In the genomic region with DNA sequence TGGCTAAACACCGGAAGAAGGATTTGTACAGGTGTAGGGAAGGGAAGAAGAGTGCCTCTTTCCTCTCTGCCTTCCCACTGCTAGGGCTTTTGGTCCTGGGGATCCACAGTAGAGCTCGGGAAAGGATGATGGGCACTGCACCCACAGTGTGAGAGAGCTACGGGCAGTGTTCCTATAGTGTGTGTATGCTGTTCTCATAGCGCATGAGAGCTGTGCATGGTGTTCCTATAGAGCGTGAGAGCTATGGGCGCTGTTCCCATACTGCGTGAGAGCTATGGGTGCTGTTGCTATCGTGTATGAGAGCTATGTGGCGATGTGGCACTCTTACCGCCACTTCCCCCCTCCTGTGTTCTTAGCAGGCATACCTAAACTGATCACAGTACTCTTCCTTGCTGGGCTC, we compare ENCODE assay signal across 21 cellular contexts.
DNase-seq lines count a peak whose midpoint lies in the region; ATAC-seq, FAIRE-seq and TF ChIP-seq lines count a peak whose summit lies in the region.
"Had no signal": no experiment of that assay in that cellular context is flagged by ENCODE, and none has a peak within 500 bp of the region (broad histone marks: within the 10 kb centered on the region; RNA-seq: fewer than 3 reads in every experiment).

No MANE protein-coding gene starts in this region.

- no peak overlapping the region for H3K4ac ChIP-seq in trophoblast cell (ENCODE audit: low read depth, low read length)

- H3K4me1 ChIP-seq in trophoblast cell (ENCODE audit: control insufficient read depth in 1 of 2, insufficient read depth in 2 of 2, low read length in 2 of 2) (no peaks in the 10 kb centered on the region), left ventricle myocardium inferior (no peaks in the 10 kb centered on the region)
- H3K4me1 ChIP-seq: BLaER1 had no signal

- H3K4me2 ChIP-seq in trophoblast cell (ENCODE audit: low read length), result no peak overlapping the region
- H3K4me2 ChIP-seq: BLaER1, GM23338 had no signal

- H3K9ac ChIP-seq in trophoblast cell (ENCODE audit: low read length), result no peak overlapping the region
- H3K9ac ChIP-seq: BLaER1 had no signal

- no peak overlapping the region for H3K27ac Mint-ChIP-seq in stimulated activated naive CD8-positive, alpha-beta T cell treated with anti-CD3 and anti-CD28 coated beads, Interleukin-15, amount 100 ng/mL, for 72 hours
- no peak overlapping the region for H3K27ac Mint-ChIP-seq in stimulated activated naive B cell treated with anti-CD40 and anti-IgM and Interleukin-4, amounts not matched to agents 10 μg/mL and 1 μg/mL and 100 μg/mL, for 72 hours
- H3K27ac Mint-ChIP-seq: CD4-positive, alpha-beta memory T cell; GM23338; HFFc6 had no signal

- ATAC-seq in stimulated activated naive CD8-positive, alpha-beta T cell treated with anti-CD3 and anti-CD28 coated beads, Interleukin-15, amount 100 ng/mL, for 72 hours, result peak; percentile 50
- no peak for ATAC-seq in stimulated activated naive CD8-positive, alpha-beta T cell treated with anti-CD3 and anti-CD28 coated beads, Interleukin-15, Interleukin-2, amounts not matched to agents 100 U/mL and 50 U/mL, for 24 hours
- ATAC-seq in stimulated activated naive B cell treated with anti-CD40 and anti-IgM and Interleukin-4, amounts not matched to agents 10 μg/mL and 1 μg/mL and 100 μg/mL, for 72 hours (replicated peaks), result no peak
- ATAC-seq: GM23338, HCT116 had no signal

- no peak overlapping the region for H4K12ac ChIP-seq in trophoblast cell (ENCODE audit: low read depth, low read length)

- no peak overlapping the region for H3K18ac ChIP-seq in trophoblast cell (ENCODE audit: low read length)

- TF ChIP-seq CTCF in left ventricle myocardium inferior (IDR thresholded peaks at IDR 0.05; ENCODE audit: borderline replicate concordance), result no peak

- peaks cover 3% of the 10 kb centered on the region for H3K9me3 ChIP-seq in trophoblast cell (ENCODE audit: insufficient read depth, low read depth, low read length)
- H3K9me3 ChIP-seq in left ventricle myocardium inferior (replicated peaks), result no peaks in the 10 kb centered on the region
- H3K9me3 ChIP-seq: BLaER1 had no signal

- no peak overlapping the region for H3K4me3 Mint-ChIP-seq in stimulated activated naive CD8-positive, alpha-beta T cell treated with anti-CD3 and anti-CD28 coated beads, Interleukin-15, amount 100 ng/mL, for 72 hours
- H3K4me3 Mint-ChIP-seq in stimulated activated naive B cell treated with anti-CD40 and anti-IgM and Interleukin-4, amounts not matched to agents 10 μg/mL and 1 μg/mL and 100 μg/mL, for 72 hours, result no peak overlapping the region
- H3K4me3 Mint-ChIP-seq: CD14-positive monocyte; CD4-positive, alpha-beta memory T cell; GM23338; HFFc6 had no signal

- no peak overlapping the region for H4K91ac ChIP-seq in trophoblast cell (ENCODE audit: low read depth, low read length)

- H3K36me3 ChIP-seq in trophoblast cell (ENCODE audit: control insufficient read depth in 1 of 2, insufficient read depth in 2 of 2, low read length in 2 of 2) (no peaks in the 10 kb centered on the region), left ventricle myocardium inferior (no peaks in the 10 kb centered on the region)
- H3K36me3 ChIP-seq: BLaER1 had no signal

- no peak overlapping the region for H4K8ac ChIP-seq in trophoblast cell (ENCODE audit: low read depth, low read length)

- H2AK5ac ChIP-seq in trophoblast cell (ENCODE audit: low read length), result no peak overlapping the region

- H3K27ac ChIP-seq in trophoblast cell (ENCODE audit: low read depth, low read length) (no peak overlapping the region), left ventricle myocardium inferior (replicated peaks) (no peak overlapping the region)
- H3K27ac ChIP-seq: BLaER1, HL-60 had no signal

- H2BK5ac ChIP-seq in trophoblast cell (ENCODE audit: low read depth, low read length, poor library complexity), result no peak overlapping the region

- FAIRE-seq in urothelium cell line (lab: Jason Lieb, UNC), result peak; percentile 92
- FAIRE-seq: GM12892, GM18507 had no signal

- H3K27me3 ChIP-seq in trophoblast cell (ENCODE audit: insufficient read depth, low read length) (no peaks in the 10 kb centered on the region), left ventricle myocardium inferior (ENCODE audit: low read depth) (peaks cover 5% of the 10 kb centered on the region)
- H3K27me3 ChIP-seq: BLaER1 had no signal

- H3K14ac ChIP-seq in trophoblast cell (ENCODE audit: low read length), result no peak overlapping the region

- H3K4me3 ChIP-seq in trophoblast cell (ENCODE audit: low read depth, low read length) (no peak overlapping the region), left ventricle myocardium inferior (no peak overlapping the region)
- H3K4me3 ChIP-seq: BLaER1, GM23338 had no signal

- no peak for DNase-seq in stimulated activated naive CD8-positive, alpha-beta T cell treated with anti-CD3 and anti-CD28 coated beads, Interleukin-15, amount 100 ng/mL, for 72 hours
- DNase-seq in stimulated activated naive CD8-positive, alpha-beta T cell treated with anti-CD3 and anti-CD28 coated beads, Interleukin-15, Interleukin-2, amounts not matched to agents 100 U/mL and 50 U/mL, for 24 hours, result no peak
- DNase-seq in trophoblast cell (no peak), urothelium cell line (ENCODE audit: low spot score) (no peak), left ventricle myocardium inferior (no peak), NAMALWA (ENCODE audit: low spot score) (no peak)
- DNase-seq in stimulated activated naive B cell treated with anti-CD40 and anti-IgM and Interleukin-4, amounts not matched to agents 10 μg/mL and 1 μg/mL and 100 μg/mL, for 72 hours, result no peak
- DNase-seq: 8988T; CD4-positive, alpha-beta memory T cell; DMS153; DMS79; GDM1; H7; HFFc6 had no signal

- WGBS in trophoblast cell (ENCODE audit: extremely low coverage, insufficient coverage, insufficient read length), result no CpG with 5 or more reads among the region's 10 CpGs

- H3K36me3 Mint-ChIP-seq in stimulated activated naive B cell treated with anti-CD40 and anti-IgM and Interleukin-4, amounts not matched to agents 10 μg/mL and 1 μg/mL and 100 μg/mL, for 72 hours, result peaks cover 0 to 4% of the 10 kb centered on the region in 2 donors
- H3K36me3 Mint-ChIP-seq: CD14-positive monocyte; CD4-positive, alpha-beta memory T cell had no signal

- intact Hi-C loops in left ventricle myocardium inferior (cut with micrococcal nuclease), result no loop called here

- H3K4me1 Mint-ChIP-seq in stimulated activated naive CD8-positive, alpha-beta T cell treated with anti-CD3 and anti-CD28 coated beads, Interleukin-15, amount 100 ng/mL, for 72 hours, result no peaks in the 10 kb centered on the region
- peaks cover 0 to 2% of the 10 kb centered on the region in 2 donors for H3K4me1 Mint-ChIP-seq in stimulated activated naive B cell treated with anti-CD40 and anti-IgM and Interleukin-4, amounts not matched to agents 10 μg/mL and 1 μg/mL and 100 μg/mL, for 72 hours
- H3K4me1 Mint-ChIP-seq: CD14-positive monocyte; CD4-positive, alpha-beta memory T cell; GM23338 had no signal

- no peak overlapping the region for H2BK120ac ChIP-seq in trophoblast cell (ENCODE audit: insufficient read depth, low read length, poor library complexity)

- peak overlapping the region; percentile 22 for H3K23ac ChIP-seq in trophoblast cell (ENCODE audit: low read length)

- H3K79me2 ChIP-seq in trophoblast cell (ENCODE audit: control insufficient read depth, insufficient read depth, low read length, poor library complexity), result no peaks in the 10 kb centered on the region

- no peak overlapping the region for H2BK12ac ChIP-seq in trophoblast cell (ENCODE audit: low read length)

- H2AFZ ChIP-seq in trophoblast cell (ENCODE audit: insufficient read depth, low read length, poor library complexity), result no peak overlapping the region
- H2AFZ ChIP-seq: GM23338 had no signal

- H3K9me3 Mint-ChIP-seq in stimulated activated naive CD8-positive, alpha-beta T cell treated with anti-CD3 and anti-CD28 coated beads, Interleukin-15, amount 100 ng/mL, for 72 hours, result no peaks in the 10 kb centered on the region
- H3K9me3 Mint-ChIP-seq in stimulated activated naive B cell treated with anti-CD40 and anti-IgM and Interleukin-4, amounts not matched to agents 10 μg/mL and 1 μg/mL and 100 μg/mL, for 72 hours, result peaks cover 0 to 7% of the 10 kb centered on the region in 2 donors
- H3K9me3 Mint-ChIP-seq: CD4-positive, alpha-beta memory T cell had no signal

- H3K27me3 Mint-ChIP-seq in stimulated activated naive CD8-positive, alpha-beta T cell treated with anti-CD3 and anti-CD28 coated beads, Interleukin-15, amount 100 ng/mL, for 72 hours, result peaks cover 21% of the 10 kb centered on the region
- peaks cover 3 to 15% of the 10 kb centered on the region in 2 donors for H3K27me3 Mint-ChIP-seq in stimulated activated naive B cell treated with anti-CD40 and anti-IgM and Interleukin-4, amounts not matched to agents 10 μg/mL and 1 μg/mL and 100 μg/mL, for 72 hours

- H3K79me1 ChIP-seq in trophoblast cell (ENCODE audit: low read length), result no peaks in the 10 kb centered on the region
